In the genomic region with DNA sequence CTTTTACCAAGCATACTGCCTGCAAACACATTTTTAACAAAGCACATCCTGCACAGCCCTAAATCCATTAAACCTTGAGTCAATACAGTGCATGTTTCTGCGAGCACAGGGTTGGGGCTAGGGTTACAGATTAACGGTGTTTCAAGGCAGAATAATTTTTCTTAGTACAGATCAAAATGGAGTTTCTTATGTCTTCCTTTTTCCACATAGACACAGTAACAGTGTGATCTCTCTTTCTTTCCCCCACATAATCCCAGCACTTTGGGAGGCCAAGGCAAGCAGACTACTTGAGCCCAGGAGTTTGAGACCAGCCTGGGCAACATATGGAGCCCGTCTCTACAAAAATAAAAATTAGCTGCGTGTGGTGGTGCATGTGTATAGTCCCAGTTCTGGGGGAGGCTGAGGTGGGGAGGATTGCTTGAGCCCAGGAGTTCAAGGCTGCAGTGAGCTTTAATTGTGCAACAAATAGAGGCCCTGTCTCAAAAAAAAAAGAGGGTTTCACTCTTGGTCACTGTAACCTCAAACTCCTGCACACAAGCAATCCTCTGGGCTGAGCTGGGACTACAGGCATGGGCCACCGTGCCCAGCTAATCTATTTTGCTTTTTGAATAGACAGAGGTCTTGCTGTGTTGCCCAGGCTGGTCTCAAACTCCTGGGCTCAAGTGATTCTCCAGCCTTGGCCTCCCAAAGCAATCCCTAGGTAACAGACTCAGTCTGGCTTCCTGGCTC, we compare ENCODE assay signal across 11 cellular contexts. TPM values are rescaled to one million over a fixed set of nuclear protein-coding genes. Genes with fewer than 3 reads are reported as not detected.
A peak's percentile ranks its signal among the peaks of the same experiment; 100 is the strongest.
DNase-seq lines count a peak whose midpoint lies in the region; ATAC-seq and TF ChIP-seq lines count a peak whose summit lies in the region.
"Had no signal": no experiment of that assay in that cellular context is flagged by ENCODE, and none has a peak within 500 bp of the region (broad histone marks: within the 10 kb centered on the region; RNA-seq: fewer than 3 reads in every experiment).

No MANE protein-coding gene starts in this region.

- H3K4me1 Mint-ChIP-seq in activated T-helper 17 cell treated with anti-CD3 and anti-CD28 coated beads, Interleukin-2, amount 50 U/mL, for 72 hours: peaks cover 11% of the 10 kb centered on the region
- H3K4me1 Mint-ChIP-seq in T-cell: peaks cover 15 to 27% (median 25%) of the 10 kb centered on the region in 3 donors

- ATAC-seq in HG02885 (IDR thresholded peaks at IDR 0.05; ENCODE audit: poor library complexity, unreplicated experiment) (peak; percentile 50), left lobe of liver (no peak), HG03432 (IDR thresholded peaks at IDR 0.05; ENCODE audit: unreplicated experiment) (no peak), T-cell (replicated peaks in 1 of 4) (no peak)
- ATAC-seq in activated T-helper 17 cell treated with anti-CD3 and anti-CD28 coated beads, Interleukin-2, amount 50 U/mL, for 72 hours (replicated peaks): peak; percentile 30
- ATAC-seq: CD8-positive, alpha-beta T cell had no signal

- peak overlapping the region; percentile 48 for H3K27ac ChIP-seq in 22Rv1

- no peak for TF ChIP-seq CTCF in 22Rv1 (IDR thresholded peaks at IDR 0.05)

- no peak overlapping the region for H3K27ac Mint-ChIP-seq in activated T-helper 17 cell treated with anti-CD3 and anti-CD28 coated beads, Interleukin-2, amount 50 U/mL, for 72 hours
- no peak overlapping the region for H3K27ac Mint-ChIP-seq in T-cell
- H3K27ac Mint-ChIP-seq: CD8-positive, alpha-beta T cell had no signal

- no peak overlapping the region for H3K4me3 Mint-ChIP-seq in activated T-helper 17 cell treated with anti-CD3 and anti-CD28 coated beads, Interleukin-2, amount 50 U/mL, for 72 hours
- no peak overlapping the region for H3K4me3 Mint-ChIP-seq in T-cell
- H3K4me3 Mint-ChIP-seq: CD8-positive, alpha-beta T cell had no signal

- H3K27me3 Mint-ChIP-seq in activated T-helper 17 cell treated with anti-CD3 and anti-CD28 coated beads, Interleukin-2, amount 50 U/mL, for 72 hours: no peaks in the 10 kb centered on the region
- H3K27me3 Mint-ChIP-seq in T-cell: no peaks in the 10 kb centered on the region

- no peaks in the 10 kb centered on the region for H3K9me3 Mint-ChIP-seq in activated T-helper 17 cell treated with anti-CD3 and anti-CD28 coated beads, Interleukin-2, amount 50 U/mL, for 72 hours
- no peaks in the 10 kb centered on the region for H3K9me3 Mint-ChIP-seq in T-cell
- H3K9me3 Mint-ChIP-seq: CD8-positive, alpha-beta T cell had no signal

- peaks cover 15% of the 10 kb centered on the region for H3K36me3 Mint-ChIP-seq in activated T-helper 17 cell treated with anti-CD3 and anti-CD28 coated beads, Interleukin-2, amount 50 U/mL, for 72 hours (ENCODE audit: low read depth)
- no peaks in the 10 kb centered on the region for H3K36me3 Mint-ChIP-seq in T-cell

- POLR2A ChIA-PET in T-cell (lab: Charles Lee): interaction anchor here in 1 of 2 donors (1.2 kb wide), 1 partner anchor 107 kb away, joined by 9 read pairs; the partner anchor contains the start of gene ZBTB3

- DNase-seq in left lobe of liver (ENCODE audit: low spot score) (no peak), T-cell (no peak)
- DNase-seq: CD8-positive, alpha-beta T cell; midbrain; T1000 had no signal

- CTCF ChIA-PET in T-cell (lab: Charles Lee): interaction anchor here in 1 of 2 donors (2.9 kb wide), 1 partner anchor 75 kb away, joined by 12 read pairs; no protein-coding TSS in a partner anchor

RNA-seq across cellular contexts. Expression of gene SLC3A2, which starts 19.7 kb away (rescaled TPM):
- 100 to 1,000 TPM; 176 to 287 TPM for total RNA-seq in activated T-helper 17 cell treated with anti-CD3 and anti-CD28 coated beads, Interleukin-2, amount 50 U/mL, for 72 hours
- total RNA-seq in left lobe of liver (64.8 TPM), T-cell (100 to 1,000 TPM; 178 to 248 (median 237) TPM)

RNA-seq across cellular contexts. Expression of gene WDR74, which starts 21.6 kb away (rescaled TPM):
- total RNA-seq in activated T-helper 17 cell treated with anti-CD3 and anti-CD28 coated beads, Interleukin-2, amount 50 U/mL, for 72 hours: 100 to 1,000 TPM in 1 of 2 donors, 10 to 100 TPM in 1; 70.3 to 104 TPM
- total RNA-seq in left lobe of liver (20.5 TPM), T-cell (100 to 1,000 TPM in 4 of 5 donors, 10 to 100 TPM in 1; 91.3 to 239 (median 103) TPM)

RNA-seq across cellular contexts. Expression of gene TEX54, which starts 28.4 kb away (rescaled TPM):
- total RNA-seq in activated T-helper 17 cell treated with anti-CD3 and anti-CD28 coated beads, Interleukin-2, amount 50 U/mL, for 72 hours: under 1 TPM; 0.82 TPM
- total RNA-seq in left lobe of liver (not detected), T-cell (not detected)
- total RNA-seq: CD8-positive, alpha-beta T cell; MCF 10A; skeletal muscle tissue had no signal

RNA-seq across cellular contexts. Expression of gene STX5, which starts 29.1 kb away (rescaled TPM):
- 10 to 100 TPM; 23.4 to 32.0 TPM for total RNA-seq in activated T-helper 17 cell treated with anti-CD3 and anti-CD28 coated beads, Interleukin-2, amount 50 U/mL, for 72 hours
- total RNA-seq in left lobe of liver (23.8 TPM), T-cell (100 to 1,000 TPM in 2 of 5 donors, 10 to 100 TPM in 3; 49.3 to 132 (median 58.0) TPM)

RNA-seq across cellular contexts. Expression of gene NXF1, which starts 55.8 kb away (rescaled TPM):
- total RNA-seq in activated T-helper 17 cell treated with anti-CD3 and anti-CD28 coated beads, Interleukin-2, amount 50 U/mL, for 72 hours: 100 to 1,000 TPM in 1 of 2 donors, 10 to 100 TPM in 1; 85.8 to 115 TPM
- 42.8 TPM for total RNA-seq in left lobe of liver
- total RNA-seq in T-cell: 100 to 1,000 TPM; 160 to 321 (median 169) TPM

Comparison
In these comparisons a context has a peak if more than half of its experiments do, and no peak if none do; other contexts are left out.
1. ATAC-seq: peak in HG02885 (single experiment) and activated T-helper 17 cell treated with anti-CD3 and anti-CD28 coated beads, Interleukin-2, amount 50 U/mL, for 72 hours (single experiment); none in left lobe of liver (single experiment), HG03432 (single experiment) and T-cell (0 of 4).